In genomic region chr2:105417789-105418475, GRCh38 we compare ENCODE assay signal across 14 cellular contexts. TPM values are rescaled to one million over a fixed set of nuclear protein-coding genes. Genes with fewer than 3 reads are reported as not detected.
DNase-seq lines count a peak whose midpoint lies in the region; ATAC-seq and TF ChIP-seq lines count a peak whose summit lies in the region.
"Had no signal": no experiment of that assay in that cellular context is flagged by ENCODE, and none has a peak within 500 bp of the region (broad histone marks: within the 10 kb centered on the region; RNA-seq: fewer than 3 reads in every experiment).

No MANE protein-coding gene starts in this region.

- no peak overlapping the region for H3K27ac Mint-ChIP-seq in stimulated activated naive CD8-positive, alpha-beta T cell treated with anti-CD3 and anti-CD28 coated beads, Interleukin-15, amount 100 ng/mL, for 72 hours

- H3K27me3 ChIP-seq in testis, result no peaks in the 10 kb centered on the region

- TF ChIP-seq CTCF in cardiac fibroblast (IDR thresholded peaks at IDR 0.05; ENCODE audit: low read depth, low read length) (no peak), testis (IDR thresholded peaks at IDR 0.05) (no peak)

- no peaks in the 10 kb centered on the region for H3K4me1 ChIP-seq in testis

- peaks cover 9 to 11% of the 10 kb centered on the region in 2 donors for H3K9me3 Mint-ChIP-seq in stimulated activated naive CD8-positive, alpha-beta T cell treated with anti-CD3 and anti-CD28 coated beads, Interleukin-15, amount 100 ng/mL, for 72 hours

- TF ChIP-seq POLR2A in testis (IDR thresholded peaks at IDR 0.05), result no peak

- peaks cover 40% of the 10 kb centered on the region for H3K27me3 Mint-ChIP-seq in stimulated activated naive CD8-positive, alpha-beta T cell treated with anti-CD3 and anti-CD28 coated beads, Interleukin-15, amount 100 ng/mL, for 72 hours

- H3K27ac ChIP-seq in testis, result no peak overlapping the region
- H3K27ac ChIP-seq: VCaP had no signal

- intact Hi-C loops in Right ventricle myocardium inferior (cut with DNase I), result no loop called here
- intact Hi-C loops in left cardiac atrium (cut with DNase I), result no loop called here
- intact Hi-C loops in testis (cut with DNase I; ENCODE audit: low total_unique reads), result no loop called here

- H3K4me1 Mint-ChIP-seq in stimulated activated naive CD8-positive, alpha-beta T cell treated with anti-CD3 and anti-CD28 coated beads, Interleukin-15, amount 100 ng/mL, for 72 hours, result peaks cover 24% of the 10 kb centered on the region

- no peak overlapping the region for H3K4me3 Mint-ChIP-seq in stimulated activated naive CD8-positive, alpha-beta T cell treated with anti-CD3 and anti-CD28 coated beads, Interleukin-15, amount 100 ng/mL, for 72 hours

- ATAC-seq in Right ventricle myocardium inferior, result peak; percentile 0
- no peak for ATAC-seq in left cardiac atrium
- ATAC-seq in stimulated activated naive CD8-positive, alpha-beta T cell treated with anti-CD3 and anti-CD28 coated beads, Interleukin-15, amount 100 ng/mL, for 72 hours, result peak; percentile 91
- ATAC-seq: left colon had no signal

- H3K4me3 ChIP-seq in cardiac fibroblast (replicated peaks in 1 of 2; ENCODE audit: low read depth in 2 of 2, low read length in 2 of 2) (no peak overlapping the region), testis (no peak overlapping the region)

- no peak for DNase-seq in Right ventricle myocardium inferior (ENCODE audit: missing footprints)
- no peak for DNase-seq in left cardiac atrium
- peak; percentile 42 for DNase-seq in OCI-M1 (lab: John Stamatoyannopoulos, UW)
- peak; percentile 36 to 51 for DNase-seq in cardiac fibroblast (ENCODE audit: low read depth in 2 of 2)
- no peak for DNase-seq in stimulated activated naive CD8-positive, alpha-beta T cell treated with anti-CD3 and anti-CD28 coated beads, Interleukin-15, amount 100 ng/mL, for 72 hours
- DNase-seq in DMS79 (lab: John Stamatoyannopoulos, UW), result no peak
- no peak for DNase-seq in NCI-H2227 treated with DMSO at 0.1 percent for 48 hours (lab: John Stamatoyannopoulos, UW)
- no peak for DNase-seq in testis
- DNase-seq: DMS79 treated with DMSO at 0.1 percent for 48 hours; GOT3; left colon; SHP77; stimulated activated CD4-positive, alpha-beta T cell treated with anti-CD3 and anti-CD28 coated beads, Interleukin-1b, Interleukin-23, amount 100 ng/mL, for 48 hours had no signal

- H3K9me3 ChIP-seq in testis, result no peaks in the 10 kb centered on the region

- WGBS in testis, 2 donors, result 75 to 92% methylated on average over 1 of the region's 1 CpG

- H3K36me3 ChIP-seq in testis (ENCODE audit: low read depth, missing control alignments), result no peaks in the 10 kb centered on the region

RNA-seq across cellular contexts. Expression of gene FHL2, which starts 19.1 kb away (rescaled TPM):
- 1,619 TPM for total RNA-seq in Right ventricle myocardium inferior
- total RNA-seq in left cardiac atrium, result 10 to 100 TPM; 32.3 to 92.2 TPM
- total RNA-seq in testis, result 100 to 1,000 TPM in 1 of 2 donors, 10 to 100 TPM in 1; 76.9 to 154 TPM
- 99.3 TPM for polyA plus RNA-seq in testis (ENCODE audit: insufficient read depth, low read depth, low replicate concordance)

Comparison
In these comparisons a context has a peak if more than half of its experiments do, and no peak if none do; other contexts are left out.
1. ATAC-seq: peak in Right ventricle myocardium inferior (single experiment) and stimulated activated naive CD8-positive, alpha-beta T cell treated with anti-CD3 and anti-CD28 coated beads, Interleukin-15, amount 100 ng/mL, for 72 hours (single experiment); none in left cardiac atrium (0 of 2).
2. RNA of gene FHL2, which starts 19.1 kb away (total RNA-seq): 1,619 TPM in Right ventricle myocardium inferior (single experiment); 76.9 to 154 TPM in testis and 32.3 to 92.2 TPM in left cardiac atrium; every median in the first group is over 10 times any median in the second.
3. DNase-seq: peak in OCI-M1 (single experiment) and cardiac fibroblast (2 of 2); none in Right ventricle myocardium inferior (single experiment), left cardiac atrium (single experiment), stimulated activated naive CD8-positive, alpha-beta T cell treated with anti-CD3 and anti-CD28 coated beads, Interleukin-15, amount 100 ng/mL, for 72 hours (0 of 2), DMS79 (single experiment), NCI-H2227 treated with DMSO at 0.1 percent for 48 hours (single experiment) and testis (single experiment).